18 cellular contexts compared by ENCODE assay signal in the genomic region with DNA sequence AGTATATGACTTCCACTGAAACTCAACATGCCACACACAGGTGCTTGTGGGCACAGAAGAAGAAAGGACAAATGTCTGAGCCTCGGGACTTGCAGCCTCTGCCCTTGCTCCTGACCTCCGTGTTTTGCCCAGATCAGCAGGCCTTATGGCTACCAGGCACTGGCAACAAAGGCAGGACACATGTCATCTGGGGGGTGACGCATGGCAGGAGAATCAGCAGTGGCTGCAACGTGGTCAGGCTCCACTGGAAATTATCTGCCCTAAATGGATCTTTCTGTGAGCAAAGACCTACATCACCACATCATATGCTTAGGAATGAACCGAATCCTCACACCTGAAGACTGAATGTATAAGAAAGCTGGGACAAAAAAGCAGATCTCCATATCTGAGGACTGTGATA.
DNase-seq lines count a peak whose midpoint lies in the region; ATAC-seq and TF ChIP-seq lines count a peak whose summit lies in the region.
"Had no signal": no experiment of that assay in that cellular context is flagged by ENCODE, and none has a peak within 500 bp of the region (broad histone marks: within the 10 kb centered on the region; RNA-seq: fewer than 3 reads in every experiment).

No MANE protein-coding gene starts in this region.

- H3K36me3 ChIP-seq in endodermal cell (ENCODE audit: control insufficient read depth, insufficient read depth, low read length) (peaks cover 83% of the 10 kb centered on the region), subcutaneous abdominal adipose tissue (ENCODE audit: control insufficient read depth in 5 of 5, insufficient read depth in 5 of 5, low read length in 5 of 5) (peaks cover 56 to 99% (median 87%) of the 10 kb centered on the region in 5 donors)

- H3K4me1 Mint-ChIP-seq in endodermal cell (no peaks in the 10 kb centered on the region), osteocyte (ENCODE audit: unreplicated experiment) (peaks cover 5% of the 10 kb centered on the region), type B pancreatic cell (ENCODE audit: unreplicated experiment) (no peaks in the 10 kb centered on the region)

- H3K27me3 Mint-ChIP-seq in endodermal cell (ENCODE audit: insufficient read depth), result no peaks in the 10 kb centered on the region
- H3K27me3 Mint-ChIP-seq in osteocyte (ENCODE audit: unreplicated experiment), result no peaks in the 10 kb centered on the region
- H3K27me3 Mint-ChIP-seq in type B pancreatic cell, result no peaks in the 10 kb centered on the region
- H3K27me3 Mint-ChIP-seq: CD4-positive, alpha-beta T cell had no signal

- H3K27ac ChIP-seq in endodermal cell (ENCODE audit: low read depth, low read length) (no peak overlapping the region), subcutaneous abdominal adipose tissue (ENCODE audit: low read depth, low read length) (peak overlapping the region; percentile 58)
- H3K27ac ChIP-seq: BLaER1 had no signal

- H3K9me3 Mint-ChIP-seq in endodermal cell (no peaks in the 10 kb centered on the region), osteocyte (ENCODE audit: unreplicated experiment) (no peaks in the 10 kb centered on the region), type B pancreatic cell (no peaks in the 10 kb centered on the region)
- H3K9me3 Mint-ChIP-seq: CD4-positive, alpha-beta T cell had no signal

- TF ChIP-seq CTCF in endodermal cell (conservative IDR thresholded peaks at IDR 0.05), result no peak
- no peak for TF ChIP-seq CTCF in osteocyte (IDR thresholded peaks at IDR 0.05)
- no peak for TF ChIP-seq CTCF in type B pancreatic cell (conservative IDR thresholded peaks at IDR 0.05)

- H3K27me3 ChIP-seq in endodermal cell (ENCODE audit: control insufficient read depth, insufficient read depth, low read length, poor library complexity, severe bottlenecking) (no peaks in the 10 kb centered on the region), subcutaneous abdominal adipose tissue (ENCODE audit: control insufficient read depth in 5 of 5, insufficient read depth in 4 of 5, low read length in 5 of 5) (no peaks in the 10 kb centered on the region)
- H3K27me3 ChIP-seq: BLaER1 had no signal

- H3K4me3 ChIP-seq in endodermal cell (ENCODE audit: low read length) (no peak overlapping the region), subcutaneous abdominal adipose tissue (ENCODE audit: low read depth in 1 of 5, low read length in 5 of 5) (no peak overlapping the region)
- H3K4me3 ChIP-seq: BLaER1 had no signal

- H3K9me3 ChIP-seq in endodermal cell (ENCODE audit: control insufficient read depth, low read length) (no peaks in the 10 kb centered on the region), subcutaneous abdominal adipose tissue (ENCODE audit: control insufficient read depth in 5 of 5, low read length in 5 of 5) (no peaks in the 10 kb centered on the region)
- H3K9me3 ChIP-seq: BLaER1 had no signal

- DNase-seq in SK-N-DZ (ENCODE audit: low spot score) (peak; percentile 27), endodermal cell (no peak), osteocyte (ENCODE audit: extremely low spot score, unreplicated experiment) (no peak), NOMO-1 treated with dmso at 0.1 percent for 144 hours (lab: John Stamatoyannopoulos, UW; ENCODE audit: unreplicated experiment) (no peak), type B pancreatic cell (ENCODE audit: extremely low spot score, unreplicated experiment) (no peak)
- DNase-seq: CD4-positive, alpha-beta T cell; COR-L47; DMS 273 treated with DMSO at 0.1 percent for 48 hours; Karpas-422; NCI-H1694; NCI-H2081 treated with DMSO at 0.1 percent for 48 hours; NCI-H2171 treated with DMSO at 0.1 percent for 48 hours; NCI-H526; PC-3; Right ventricle myocardium superior had no signal

- H3K9ac ChIP-seq in endodermal cell (ENCODE audit: extremely low read depth, low read length, poor library complexity, severe bottlenecking), result no peak overlapping the region
- H3K9ac ChIP-seq in subcutaneous abdominal adipose tissue (ENCODE audit: low read length in 5 of 5), result no peak overlapping the region
- H3K9ac ChIP-seq: BLaER1 had no signal

- H3K36me3 Mint-ChIP-seq in endodermal cell (ENCODE audit: low read depth) (peaks cover 67% of the 10 kb centered on the region), osteocyte (ENCODE audit: unreplicated experiment) (peaks cover 62% of the 10 kb centered on the region), type B pancreatic cell (peaks cover 53% of the 10 kb centered on the region)

- WGBS in endodermal cell (ENCODE audit: insufficient coverage in 1 of 2, insufficient read length in 1 of 2), 2 experiments, result 94 to 100% methylated on average over 1 to 5 of the region's 5 CpGs

- no peak overlapping the region for H3K4me3 Mint-ChIP-seq in endodermal cell
- no peak overlapping the region for H3K4me3 Mint-ChIP-seq in osteocyte (ENCODE audit: unreplicated experiment)
- no peak overlapping the region for H3K4me3 Mint-ChIP-seq in type B pancreatic cell
- H3K4me3 Mint-ChIP-seq: CD4-positive, alpha-beta T cell had no signal

- peak overlapping the region; percentile 45 for H3K27ac Mint-ChIP-seq in endodermal cell
- H3K27ac Mint-ChIP-seq in osteocyte (ENCODE audit: unreplicated experiment), result peak overlapping the region; percentile 23
- no peak overlapping the region for H3K27ac Mint-ChIP-seq in type B pancreatic cell
- H3K27ac Mint-ChIP-seq: CD4-positive, alpha-beta T cell had no signal

- H3K4me1 ChIP-seq in endodermal cell (ENCODE audit: control insufficient read depth, insufficient read depth, low read length) (peaks cover 3% of the 10 kb centered on the region), subcutaneous abdominal adipose tissue (ENCODE audit: control insufficient read depth in 5 of 5, insufficient read depth in 5 of 5, low read length in 5 of 5) (peaks cover 0 to 12% (median 10%) of the 10 kb centered on the region in 5 donors)

- ATAC-seq in GM18858 (IDR thresholded peaks at IDR 0.05; ENCODE audit: unreplicated experiment), result no peak
- ATAC-seq: PC-3 had no signal
